20 cellular contexts compared by ENCODE assay signal in genomic region chr6:38209291-38209865, GRCh38.
DNase-seq lines count a peak whose midpoint lies in the region; ATAC-seq and TF ChIP-seq lines count a peak whose summit lies in the region.
"Had no signal": no experiment of that assay in that cellular context is flagged by ENCODE, and none has a peak within 500 bp of the region (broad histone marks: within the 10 kb centered on the region; RNA-seq: fewer than 3 reads in every experiment).

No MANE protein-coding gene starts in this region.

- ATAC-seq in activated CD8-positive, alpha-beta T cell treated with anti-CD3 and anti-CD28 coated beads, Interleukin-2, amount 10 ng/mL, durations not matched to agents 7 days and 5 days: no peak
- ATAC-seq in activated CD8-positive, alpha-beta T cell treated with anti-CD3 and anti-CD28 coated beads for 36 hours: no peak
- ATAC-seq in sciatic nerve: peak; percentile 61
- ATAC-seq: T-helper 17 cell had no signal

- no peaks in the 10 kb centered on the region for H3K36me3 Mint-ChIP-seq in activated CD8-positive, alpha-beta T cell treated with anti-CD3 and anti-CD28 coated beads, Interleukin-2, amount 10 ng/mL, durations not matched to agents 7 days and 5 days (ENCODE audit: low read depth)
- H3K36me3 Mint-ChIP-seq in activated CD8-positive, alpha-beta T cell treated with anti-CD3 and anti-CD28 coated beads for 36 hours (ENCODE audit: low read depth): peaks cover 3% of the 10 kb centered on the region
- peaks cover under 1% of the 10 kb centered on the region for H3K36me3 Mint-ChIP-seq in activated T-cell treated with anti-CD3 and anti-CD28 coated beads, Interleukin-2, amount 50 U/mL, for 24 hours (ENCODE audit: low read depth)

- CTCF ChIA-PET in activated CD8-positive, alpha-beta T cell treated with anti-CD3 and anti-CD28 coated beads, Interleukin-2, amount 10 ng/mL, durations not matched to agents 7 days and 5 days (lab: Charles Lee): interaction anchor here (1.0 kb wide), 1 partner anchor 52 kb away, joined by 3 read pairs; no protein-coding TSS in a partner anchor
- CTCF ChIA-PET in activated CD8-positive, alpha-beta T cell treated with anti-CD3 and anti-CD28 coated beads for 36 hours (lab: Charles Lee): interaction anchor here (1.6 kb wide), 1 partner anchor 285 kb away, joined by 7 read pairs; no protein-coding TSS in a partner anchor

- POLR2A ChIA-PET in activated CD8-positive, alpha-beta T cell treated with anti-CD3 and anti-CD28 coated beads, Interleukin-2, amount 10 ng/mL, durations not matched to agents 7 days and 5 days (lab: Charles Lee): no interaction called here
- POLR2A ChIA-PET in activated CD8-positive, alpha-beta T cell treated with anti-CD3 and anti-CD28 coated beads for 36 hours (lab: Charles Lee): no interaction called here

- H3K27ac Mint-ChIP-seq in activated CD8-positive, alpha-beta T cell treated with anti-CD3 and anti-CD28 coated beads, Interleukin-2, amount 10 ng/mL, durations not matched to agents 7 days and 5 days: no peak overlapping the region
- H3K27ac Mint-ChIP-seq in activated CD8-positive, alpha-beta T cell treated with anti-CD3 and anti-CD28 coated beads for 36 hours: no peak overlapping the region
- no peak overlapping the region for H3K27ac Mint-ChIP-seq in activated T-cell treated with anti-CD3 and anti-CD28 coated beads, Interleukin-2, amount 50 U/mL, for 24 hours
- H3K27ac Mint-ChIP-seq: activated CD4-positive, alpha-beta T cell treated with anti-CD3 and anti-CD28 coated beads, Interleukin-2, amount 10 ng/mL, durations not matched to agents 24 days and 14 days; T-helper 17 cell had no signal

- H3K9me3 Mint-ChIP-seq in activated CD8-positive, alpha-beta T cell treated with anti-CD3 and anti-CD28 coated beads, Interleukin-2, amount 10 ng/mL, durations not matched to agents 7 days and 5 days (ENCODE audit: insufficient read depth): no peaks in the 10 kb centered on the region
- H3K9me3 Mint-ChIP-seq in activated CD8-positive, alpha-beta T cell treated with anti-CD3 and anti-CD28 coated beads for 36 hours: no peaks in the 10 kb centered on the region
- no peaks in the 10 kb centered on the region for H3K9me3 Mint-ChIP-seq in activated T-cell treated with anti-CD3 and anti-CD28 coated beads, Interleukin-2, amount 50 U/mL, for 24 hours
- H3K9me3 Mint-ChIP-seq: activated CD4-positive, alpha-beta T cell treated with anti-CD3 and anti-CD28 coated beads, Interleukin-2, amount 10 ng/mL, durations not matched to agents 24 days and 14 days; immature natural killer cell had no signal

- H3K4me3 Mint-ChIP-seq in activated CD8-positive, alpha-beta T cell treated with anti-CD3 and anti-CD28 coated beads, Interleukin-2, amount 10 ng/mL, durations not matched to agents 7 days and 5 days: no peak overlapping the region
- no peak overlapping the region for H3K4me3 Mint-ChIP-seq in activated CD8-positive, alpha-beta T cell treated with anti-CD3 and anti-CD28 coated beads for 36 hours
- no peak overlapping the region for H3K4me3 Mint-ChIP-seq in activated T-cell treated with anti-CD3 and anti-CD28 coated beads, Interleukin-2, amount 50 U/mL, for 24 hours
- H3K4me3 Mint-ChIP-seq: activated CD4-positive, alpha-beta T cell treated with anti-CD3 and anti-CD28 coated beads, Interleukin-2, amount 10 ng/mL, durations not matched to agents 24 days and 14 days; immature natural killer cell; T-helper 17 cell had no signal

- intact Hi-C loops in activated CD8-positive, alpha-beta T cell treated with anti-CD3 and anti-CD28 coated beads for 36 hours (cut with micrococcal nuclease): no loop called here
- intact Hi-C loops in sciatic nerve (cut with DNase I): no loop called here

- H3K4me1 Mint-ChIP-seq in activated CD8-positive, alpha-beta T cell treated with anti-CD3 and anti-CD28 coated beads, Interleukin-2, amount 10 ng/mL, durations not matched to agents 7 days and 5 days (ENCODE audit: low read depth): peaks cover 14% of the 10 kb centered on the region
- peaks cover 11% of the 10 kb centered on the region for H3K4me1 Mint-ChIP-seq in activated CD8-positive, alpha-beta T cell treated with anti-CD3 and anti-CD28 coated beads for 36 hours (ENCODE audit: low read depth)
- peaks cover 12% of the 10 kb centered on the region for H3K4me1 Mint-ChIP-seq in activated T-cell treated with anti-CD3 and anti-CD28 coated beads, Interleukin-2, amount 50 U/mL, for 24 hours (ENCODE audit: low read depth)
- H3K4me1 Mint-ChIP-seq: activated CD4-positive, alpha-beta T cell treated with anti-CD3 and anti-CD28 coated beads, Interleukin-2, amount 10 ng/mL, durations not matched to agents 24 days and 14 days had no signal

- no peaks in the 10 kb centered on the region for H3K27me3 Mint-ChIP-seq in activated CD8-positive, alpha-beta T cell treated with anti-CD3 and anti-CD28 coated beads, Interleukin-2, amount 10 ng/mL, durations not matched to agents 7 days and 5 days (ENCODE audit: low read depth)
- H3K27me3 Mint-ChIP-seq in activated CD8-positive, alpha-beta T cell treated with anti-CD3 and anti-CD28 coated beads for 36 hours: no peaks in the 10 kb centered on the region
- no peaks in the 10 kb centered on the region for H3K27me3 Mint-ChIP-seq in activated T-cell treated with anti-CD3 and anti-CD28 coated beads, Interleukin-2, amount 50 U/mL, for 24 hours
- H3K27me3 Mint-ChIP-seq: activated CD4-positive, alpha-beta T cell treated with anti-CD3 and anti-CD28 coated beads, Interleukin-2, amount 10 ng/mL, durations not matched to agents 24 days and 14 days; T-helper 17 cell had no signal

- peak; percentile 30 for DNase-seq in activated CD8-positive, alpha-beta T cell treated with anti-CD3 and anti-CD28 coated beads, Interleukin-2, amount 10 ng/mL, durations not matched to agents 7 days and 5 days
- no peak for DNase-seq in activated CD8-positive, alpha-beta T cell treated with anti-CD3 and anti-CD28 coated beads for 36 hours
- peak; percentile 7 for DNase-seq in RPMI8226
- DNase-seq in glomerular visceral epithelial cell (ENCODE audit: extremely low spot score): peak; percentile 4
- no peak for DNase-seq in sciatic nerve (ENCODE audit: low spot score)
- no peak for DNase-seq in NCI-H146 (lab: John Stamatoyannopoulos, UW)
- no peak for DNase-seq in SW480 (ENCODE audit: low spot score)
- DNase-seq in activated T-cell treated with anti-CD3 and anti-CD28 coated beads, Interleukin-2, amount 50 U/mL, for 24 hours: no peak
- DNase-seq: activated CD4-positive, alpha-beta T cell treated with anti-CD3 and anti-CD28 coated beads, Interleukin-2, amount 10 ng/mL, durations not matched to agents 24 days and 14 days; activated CD8-positive, alpha-beta memory T cell treated with anti-CD3 and anti-CD28 coated beads, Interleukin-2, amount 50 U/mL, for 48 hours; activated effector memory CD4-positive, alpha-beta T cell treated with Interleukin-2 at 50 U/mL for 16 hours; caudate nucleus; dorsolateral prefrontal cortex; GM23248; immature natural killer cell; NCI-H446 treated with DMSO at 0.1 percent for 48 hours; small intestine; stimulated activated CD4-positive, alpha-beta T cell treated with anti-CD3 and anti-CD28 coated beads, Interleukin-4, amount 100 ng/mL, for 24 hours; T-helper 17 cell; transverse colon had no signal

- no peak for TF ChIP-seq CTCF in activated CD8-positive, alpha-beta T cell treated with anti-CD3 and anti-CD28 coated beads for 36 hours (IDR thresholded peaks at IDR 0.05)

Comparison
In these comparisons a context has a peak if more than half of its experiments do, and no peak if none do; other contexts are left out.
1. DNase-seq: peak in activated CD8-positive, alpha-beta T cell treated with anti-CD3 and anti-CD28 coated beads, Interleukin-2, amount 10 ng/mL, durations not matched to agents 7 days and 5 days (single experiment), RPMI8226 (single experiment) and glomerular visceral epithelial cell (single experiment); none in activated CD8-positive, alpha-beta T cell treated with anti-CD3 and anti-CD28 coated beads for 36 hours (single experiment), sciatic nerve (single experiment), NCI-H146 (single experiment), SW480 (single experiment) and activated T-cell treated with anti-CD3 and anti-CD28 coated beads, Interleukin-2, amount 50 U/mL, for 24 hours (single experiment).